28 cellular contexts compared by ENCODE assay signal in the genomic region with DNA sequence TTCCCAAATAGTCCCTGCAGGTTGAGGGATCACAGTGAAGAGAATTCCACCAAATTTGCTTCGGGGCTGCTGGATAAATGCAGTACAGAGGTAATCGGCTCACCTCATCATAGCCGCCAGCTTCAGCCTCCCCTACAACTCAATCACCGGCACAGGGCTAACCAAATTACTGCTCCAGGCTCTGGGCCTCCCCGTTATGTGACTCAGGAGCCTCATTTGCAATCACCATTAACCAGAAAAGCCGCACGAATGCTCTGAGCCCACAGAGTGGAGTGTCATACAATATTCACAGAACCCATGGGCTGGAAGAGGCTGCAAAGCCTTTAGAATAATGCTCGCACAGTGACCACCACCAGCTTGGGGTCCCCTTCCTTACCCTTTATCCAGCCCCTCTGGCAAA. TPM values are rescaled to one million over a fixed set of nuclear protein-coding genes. Genes with fewer than 3 reads are reported as not detected.
"Had no signal": no experiment of that assay in that cellular context is flagged by ENCODE, and none has a peak within 500 bp of the region (broad histone marks: within the 10 kb centered on the region; RNA-seq: fewer than 3 reads in every experiment).

No MANE protein-coding gene starts in this region.

- H3K4me1 ChIP-seq: colonic mucosa, parathyroid adenoma had no signal

- H3K9me3 Mint-ChIP-seq: activated B cell treated with CpG ODN at 0.5 μM for 24 hours; activated naive CD8-positive, alpha-beta T cell treated with anti-CD3 and anti-CD28 coated beads for 36 hours; activated T-cell treated with anti-CD3 and anti-CD28 coated beads, Interleukin-2, amount 50 U/mL, for 4 hours; activated T-helper 2 cell treated with anti-CD3 and anti-CD28 coated beads, Interferon-gamma antibody, Interleukin-2, Interleukin-4, amounts not matched to agents 10 μg/mL and 5 μg/mL and 100 μg/mL, durations not matched to agents 14 hours and 24 hours and 36 hours; effector memory CD8-positive, alpha-beta T cell; nephron progenitor cell; stimulated activated effector memory CD8-positive, alpha-beta T cell treated with anti-CD3 and anti-CD28 coated beads, Interleukin-12 subunit alpha, Interleukin-12 subunit beta, amount 100 ng/mL, for 72 hours; stimulated activated naive CD8-positive, alpha-beta T cell treated with anti-CD3 and anti-CD28 coated beads, Interleukin-15, amount 100 ng/mL, for 72 hours had no signal

- H3K27me3 Mint-ChIP-seq: activated CD4-positive, alpha-beta T cell treated with anti-CD3 and anti-CD28 coated beads for 36 hours had no signal

- H3K9ac ChIP-seq: parathyroid adenoma had no signal

- H2AFZ ChIP-seq: hepatocyte, parathyroid adenoma had no signal

- H3K79me2 ChIP-seq: hepatocyte, parathyroid adenoma had no signal

- H3K36me3 Mint-ChIP-seq: activated naive CD8-positive, alpha-beta T cell treated with anti-CD3 and anti-CD28 coated beads for 36 hours; stimulated activated effector memory CD8-positive, alpha-beta T cell treated with anti-CD3 and anti-CD28 coated beads, Interleukin-12 subunit alpha, Interleukin-12 subunit beta, amount 100 ng/mL, for 72 hours had no signal

- DNase-seq: activated B cell treated with CpG ODN at 0.5 μM for 24 hours; activated CD4-positive, alpha-beta T cell treated with anti-CD3 and anti-CD28 coated beads for 36 hours; activated CD4-positive, alpha-beta T cell treated with anti-CD3 and anti-CD28 coated beads, Interleukin-2, amount 50 U/mL, for 48 hours; activated CD8-positive, alpha-beta memory T cell treated with anti-CD3 and anti-CD28 coated beads, Interleukin-2, amount 50 U/mL, for 48 hours; activated naive CD4-positive, alpha-beta T cell treated with Interleukin-2 at 50 U/mL for 16 hours; activated T-cell treated with anti-CD3 and anti-CD28 coated beads, Interleukin-2, amount 50 U/mL, for 4 hours; colonic mucosa; dorsolateral prefrontal cortex; effector memory CD8-positive, alpha-beta T cell; foreskin melanocyte; left cardiac atrium; mesenchymal stem cell; nephron progenitor cell; nucleus accumbens; small intestine; stimulated activated CD4-positive, alpha-beta T cell treated with anti-CD3 and anti-CD28 coated beads, Interleukin-2, amount 100 ng/mL, for 24 hours; stimulated activated naive CD8-positive, alpha-beta T cell treated with anti-CD3 and anti-CD28 coated beads, Interleukin-15, amount 100 ng/mL, for 72 hours; tibial artery had no signal

- H3K4me3 Mint-ChIP-seq: activated B cell treated with CpG ODN at 0.5 μM for 24 hours; activated CD4-positive, alpha-beta T cell treated with anti-CD3 and anti-CD28 coated beads for 36 hours; activated naive CD8-positive, alpha-beta T cell treated with anti-CD3 and anti-CD28 coated beads for 36 hours; activated T-cell treated with anti-CD3 and anti-CD28 coated beads, Interleukin-2, amount 50 U/mL, for 4 hours; nephron progenitor cell; stimulated activated effector memory CD8-positive, alpha-beta T cell treated with anti-CD3 and anti-CD28 coated beads, Interleukin-12 subunit alpha, Interleukin-12 subunit beta, amount 100 ng/mL, for 72 hours had no signal

- H3K27ac Mint-ChIP-seq: activated B cell treated with CpG ODN at 0.5 μM for 24 hours; activated CD4-positive, alpha-beta T cell treated with anti-CD3 and anti-CD28 coated beads for 36 hours; activated naive CD8-positive, alpha-beta T cell treated with anti-CD3 and anti-CD28 coated beads for 36 hours; activated T-helper 2 cell treated with anti-CD3 and anti-CD28 coated beads, Interferon-gamma antibody, Interleukin-2, Interleukin-4, amounts not matched to agents 10 μg/mL and 5 μg/mL and 100 μg/mL, durations not matched to agents 14 hours and 24 hours and 36 hours; effector memory CD8-positive, alpha-beta T cell; nephron progenitor cell; stimulated activated effector memory CD8-positive, alpha-beta T cell treated with anti-CD3 and anti-CD28 coated beads, Interleukin-12 subunit alpha, Interleukin-12 subunit beta, amount 100 ng/mL, for 72 hours; stimulated activated naive CD8-positive, alpha-beta T cell treated with anti-CD3 and anti-CD28 coated beads, Interleukin-15, amount 100 ng/mL, for 72 hours had no signal

- H3K4me3 ChIP-seq: colonic mucosa, hepatocyte, tibial artery had no signal

- H3K27ac ChIP-seq: colonic mucosa, dorsolateral prefrontal cortex, hepatocyte, parathyroid adenoma, tibial artery had no signal

- H3K36me3 ChIP-seq: colonic mucosa, tibial artery had no signal

- H3K4me2 ChIP-seq: hepatocyte had no signal

RNA-seq across cellular contexts. Expression of gene SIAH3, which starts 4.9 kb away (rescaled TPM):
- total RNA-seq: activated B cell treated with CpG ODN at 0.5 μM for 24 hours, bronchial epithelial cell, colonic mucosa, endothelial cell of umbilical vein, left cardiac atrium, myocyte, pulmonary artery endothelial cell, sciatic nerve had no signal
- polyA plus RNA-seq: hepatocyte had no signal
